ENCODE assay signal across 9 cellular contexts in genomic region chr17:81821603-81822311, GRCh38. TPM values are rescaled to one million over a fixed set of nuclear protein-coding genes. Genes with fewer than 3 reads are reported as not detected.
A peak's percentile ranks its signal among the peaks of the same experiment; 100 is the strongest.
DNase-seq lines count a peak whose midpoint lies in the region; ATAC-seq lines count a peak whose summit lies in the region.
"Had no signal": no experiment of that assay in that cellular context is flagged by ENCODE, and none has a peak within 500 bp of the region (broad histone marks: within the 10 kb centered on the region; RNA-seq: fewer than 3 reads in every experiment).

No MANE protein-coding gene starts in this region.

- H2AFZ ChIP-seq in Karpas-422 (ENCODE audit: low read length) = no peak overlapping the region

- H3K9me2 ChIP-seq in Karpas-422 (replicated peaks; ENCODE audit: insufficient read depth, low read length) = no peaks in the 10 kb centered on the region

- H3K4me2 ChIP-seq in Karpas-422 (ENCODE audit: low read depth, low read length, poor library complexity, severe bottlenecking) = no peak overlapping the region

- no peak overlapping the region for H3K4me3 Mint-ChIP-seq in naive thymus-derived CD4-positive, alpha-beta T cell

- H3K4me1 ChIP-seq in esophagus (ENCODE audit: control insufficient read depth in 2 of 2, insufficient read depth in 2 of 2, low read length in 1 of 2) (peaks cover 12 to 14% of the 10 kb centered on the region in 2 donors), Karpas-422 (ENCODE audit: low read length) (no peaks in the 10 kb centered on the region)
- no peaks in the 10 kb centered on the region for H3K4me1 ChIP-seq in naive thymus-derived CD4-positive, alpha-beta T cell (ENCODE audit: control insufficient read depth in 2 of 2, insufficient read depth in 2 of 2, low read length in 2 of 2)

- H3K27ac Mint-ChIP-seq in naive thymus-derived CD4-positive, alpha-beta T cell = no peak overlapping the region

- peak; percentile 84 for DNase-seq in DMS 273 treated with DMSO at 0.1 percent for 48 hours (lab: John Stamatoyannopoulos, UW)
- peak; percentile 47 for DNase-seq in LHCN-M2 (ENCODE audit: low read depth)
- no peak for DNase-seq in SK-N-MC (ENCODE audit: low read depth, low spot score)
- peak in 1 of 9 donors; percentile 34 for DNase-seq in naive thymus-derived CD4-positive, alpha-beta T cell
- no peak for DNase-seq in Karpas-422
- no peak for DNase-seq in activated CD4-positive, CD25-positive, alpha-beta regulatory T cell (lab: John Stamatoyannopoulos, UW)

- WGBS in esophagus, 2 donors = 30 to 32% methylated on average over 20 of the region's 20 CpGs

- no peaks in the 10 kb centered on the region for H4K20me1 ChIP-seq in Karpas-422 (ENCODE audit: insufficient read depth, low read depth, low read length)

- H3K9ac ChIP-seq in SK-N-MC (ENCODE audit: insufficient read length) = peak overlapping the region; percentile 23
- H3K9ac ChIP-seq in Karpas-422 (ENCODE audit: low read length) = no peak overlapping the region

- peaks cover 0 to 8% (median 5%) of the 10 kb centered on the region in 5 donors for H3K27me3 Mint-ChIP-seq in naive thymus-derived CD4-positive, alpha-beta T cell

- H3K27ac ChIP-seq in SK-N-MC (peak overlapping the region; percentile 82), esophagus (ENCODE audit: low read depth in 2 of 2, low read length in 1 of 2) (peak overlapping the region; percentile 89 to 94), Karpas-422 (ENCODE audit: low read length) (no peak overlapping the region)
- H3K27ac ChIP-seq in naive thymus-derived CD4-positive, alpha-beta T cell (ENCODE audit: low read depth, low read length) = no peak overlapping the region

- H3K4me3 ChIP-seq in SK-N-MC (peak overlapping the region; percentile 56), esophagus (ENCODE audit: low read depth in 1 of 2, low read length in 2 of 2) (no peak overlapping the region), Karpas-422 (ENCODE audit: low read length) (no peak overlapping the region)
- H3K4me3 ChIP-seq in naive thymus-derived CD4-positive, alpha-beta T cell (ENCODE audit: low read length) = no peak overlapping the region

- H3K36me3 ChIP-seq in SK-N-MC (ENCODE audit: insufficient read depth, low read length) (no peaks in the 10 kb centered on the region), esophagus (ENCODE audit: control insufficient read depth in 2 of 2, insufficient read depth in 2 of 2, low read length in 1 of 2) (peaks cover 0 to 2% of the 10 kb centered on the region in 2 donors), Karpas-422 (ENCODE audit: insufficient read depth, low read length) (no peaks in the 10 kb centered on the region)
- H3K36me3 ChIP-seq in naive thymus-derived CD4-positive, alpha-beta T cell (ENCODE audit: control insufficient read depth in 2 of 3, insufficient read depth in 3 of 3, low read length in 3 of 3) = peaks cover 0 to 25% (median 0%) of the 10 kb centered on the region in 3 experiments

- H3K79me2 ChIP-seq in Karpas-422 (ENCODE audit: low read length) = no peaks in the 10 kb centered on the region

- CTCF ChIA-PET in naive thymus-derived CD4-positive, alpha-beta T cell (lab: Charles Lee) = no interaction called here

- POLR2A ChIA-PET in naive thymus-derived CD4-positive, alpha-beta T cell (lab: Charles Lee) = no interaction called here

- ATAC-seq in naive thymus-derived CD4-positive, alpha-beta T cell = peak; percentile 52
- ATAC-seq in GM19463 (IDR thresholded peaks at IDR 0.05; ENCODE audit: unreplicated experiment) = no peak

- intact Hi-C loops in naive thymus-derived CD4-positive, alpha-beta T cell (cut with micrococcal nuclease) = no loop called here

- peaks cover 0 to 3% (median 0%) of the 10 kb centered on the region in 5 donors for H3K36me3 Mint-ChIP-seq in naive thymus-derived CD4-positive, alpha-beta T cell

- H3K27me3 ChIP-seq in esophagus (ENCODE audit: control insufficient read depth in 1 of 2, insufficient read depth in 2 of 2, low read length in 2 of 2) (no peaks in the 10 kb centered on the region), Karpas-422 (ENCODE audit: low read length) (no peaks in the 10 kb centered on the region)
- no peaks in the 10 kb centered on the region for H3K27me3 ChIP-seq in naive thymus-derived CD4-positive, alpha-beta T cell (ENCODE audit: control insufficient read depth in 2 of 2, insufficient read depth in 2 of 2, low read length in 2 of 2)

- H3K4me1 Mint-ChIP-seq in naive thymus-derived CD4-positive, alpha-beta T cell = peaks cover 0 to 6% (median 5%) of the 10 kb centered on the region in 7 donors

- H3K9me3 ChIP-seq in SK-N-MC (ENCODE audit: low read depth, low read length) = no peaks in the 10 kb centered on the region
- peaks cover 0 to 4% of the 10 kb centered on the region in 2 donors for H3K9me3 ChIP-seq in esophagus (ENCODE audit: control insufficient read depth in 2 of 2, insufficient read depth in 1 of 2, low read depth in 1 of 2, low read length in 1 of 2)
- H3K9me3 ChIP-seq in naive thymus-derived CD4-positive, alpha-beta T cell (ENCODE audit: control insufficient read depth in 2 of 3, low read length in 3 of 3) = no peaks in the 10 kb centered on the region
- H3K9me3 ChIP-seq in Karpas-422 (ENCODE audit: low read length) = no peaks in the 10 kb centered on the region

- no peaks in the 10 kb centered on the region for H3K9me3 Mint-ChIP-seq in naive thymus-derived CD4-positive, alpha-beta T cell

RNA-seq across cellular contexts. Expression of gene MCRIP1, which starts 11.3 kb away (rescaled TPM):
- 106 TPM in 2 replicates for total RNA-seq in LHCN-M2 (2014; rRNA removed)
- polyA plus RNA-seq in LHCN-M2 (2012) = 141 TPM
- polyA plus RNA-seq in esophagus = 10 to 100 TPM; 24.7 to 32.3 TPM
- total RNA-seq in naive thymus-derived CD4-positive, alpha-beta T cell = 10 to 100 TPM; 41.1 to 65.3 (median 53.1) TPM
- 10 to 100 TPM; 44.5 to 59.0 TPM for polyA plus RNA-seq in naive thymus-derived CD4-positive, alpha-beta T cell
- 55.9 and 99.9 TPM in 2 replicates for total RNA-seq in Karpas-422 (2014; rRNA removed; shearing (Covaris generic); ENCODE audit: low replicate concordance)

RNA-seq across cellular contexts. Expression of gene PPP1R27, which starts 13.1 kb away (rescaled TPM):
- 1.0 TPM in 1 of 2 replicates, not detected in the other for total RNA-seq in LHCN-M2 (2014; rRNA removed)
- 0.07 TPM for polyA plus RNA-seq in LHCN-M2 (2012)
- polyA plus RNA-seq in esophagus = under 1 TPM; 0.25 to 0.98 TPM
- total RNA-seq in naive thymus-derived CD4-positive, alpha-beta T cell = not detected
- polyA plus RNA-seq in naive thymus-derived CD4-positive, alpha-beta T cell = under 1 TPM in 1 of 2 donors, not detected in 1; 0.13 TPM
- total RNA-seq in Karpas-422 (2014; rRNA removed; shearing (Covaris generic); ENCODE audit: low replicate concordance) = 0.25 TPM in 1 of 2 replicates, not detected in the other
- polyA plus RNA-seq: neural cell had no signal

RNA-seq across cellular contexts. Expression of gene GCGR, which starts 17.8 kb away (rescaled TPM):
- not detected in 2 replicates for total RNA-seq in LHCN-M2 (2014; rRNA removed)
- polyA plus RNA-seq in LHCN-M2 (2012) = not detected
- polyA plus RNA-seq in esophagus = under 1 TPM; 0.11 to 0.14 TPM
- total RNA-seq in naive thymus-derived CD4-positive, alpha-beta T cell = not detected
- not detected for polyA plus RNA-seq in naive thymus-derived CD4-positive, alpha-beta T cell
- not detected in 2 replicates for total RNA-seq in Karpas-422 (2014; rRNA removed; shearing (Covaris generic); ENCODE audit: low replicate concordance)
- polyA plus RNA-seq: neural cell had no signal

RNA-seq across cellular contexts. Expression of gene P4HB, which starts 38.6 kb away (rescaled TPM):
- 1,598 and 3,461 TPM in 2 replicates for total RNA-seq in LHCN-M2 (2014; rRNA removed)
- polyA plus RNA-seq in LHCN-M2 (2012) = 837 TPM
- 100 to 1,000 TPM; 582 to 595 TPM for polyA plus RNA-seq in esophagus
- 100 to 1,000 TPM; 188 to 568 (median 304) TPM for total RNA-seq in naive thymus-derived CD4-positive, alpha-beta T cell
- polyA plus RNA-seq in naive thymus-derived CD4-positive, alpha-beta T cell = 100 to 1,000 TPM; 161 to 224 TPM
- total RNA-seq in Karpas-422 (2014; rRNA removed; shearing (Covaris generic); ENCODE audit: low replicate concordance) = 175 and 263 TPM in 2 replicates

RNA-seq across cellular contexts. Expression of gene ARHGDIA, which starts 49.4 kb away (rescaled TPM):
- 303 and 305 TPM in 2 replicates for total RNA-seq in LHCN-M2 (2014; rRNA removed)
- 983 TPM for polyA plus RNA-seq in LHCN-M2 (2012)
- 100 to 1,000 TPM; 201 to 209 TPM for polyA plus RNA-seq in esophagus
- 100 to 1,000 TPM; 308 to 671 (median 465) TPM for total RNA-seq in naive thymus-derived CD4-positive, alpha-beta T cell
- polyA plus RNA-seq in naive thymus-derived CD4-positive, alpha-beta T cell = 100 to 1,000 TPM in 1 of 2 donors, 10 to 100 TPM in 1; 66.5 to 140 TPM
- total RNA-seq in Karpas-422 (2014; rRNA removed; shearing (Covaris generic); ENCODE audit: low replicate concordance) = 68.5 and 119 TPM in 2 replicates

Comparison
In these comparisons a context has a peak if more than half of its experiments do, and no peak if none do; other contexts are left out.
1. DNase-seq: peak in DMS 273 treated with DMSO at 0.1 percent for 48 hours (single experiment) and LHCN-M2 (single experiment); none in SK-N-MC (single experiment), Karpas-422 (single experiment) and activated CD4-positive, CD25-positive, alpha-beta regulatory T cell (0 of 4).
2. H3K27ac ChIP-seq: peak in SK-N-MC (single experiment) and esophagus (2 of 2); none in naive thymus-derived CD4-positive, alpha-beta T cell (single experiment) and Karpas-422 (single experiment).